ENCODE assay signal across 31 cellular contexts in genomic region chr7:30451539-30452277, GRCh38.
"Had no signal": no experiment of that assay in that cellular context is flagged by ENCODE, and none has a peak within 500 bp of the region (broad histone marks: within the 10 kb centered on the region; RNA-seq: fewer than 3 reads in every experiment).

No MANE protein-coding gene starts in this region.

- H3K27ac Mint-ChIP-seq: activated B cell treated with CpG ODN at 0.5 μM for 24 hours; activated CD8-positive, alpha-beta T cell treated with anti-CD3 and anti-CD28 coated beads, Interleukin-2, amount 10 ng/mL, durations not matched to agents 7 days and 5 days; activated naive CD4-positive, alpha-beta T cell treated with anti-CD3 and anti-CD28 coated beads, Interleukin-2, amount 50 U/mL, for 72 hours; activated T-cell treated with anti-CD3 and anti-CD28 coated beads, Interleukin-2, amount 50 U/mL, for 72 hours; dendritic cell treated with granulocyte-macrophage colony-stimulating factor and Interleukin-4, amounts not matched to agents 40 ng/mL and 50 ng/mL, for 4 days; memory B cell; naive thymus-derived CD4-positive, alpha-beta T cell; stimulated activated naive B cell treated with anti-CD40 and anti-IgM and Interleukin-4, amounts not matched to agents 10 μg/mL and 1 μg/mL and 100 μg/mL, for 72 hours; T-cell had no signal

- DNase-seq: activated B cell treated with CpG ODN at 0.5 μM for 24 hours; activated CD4-positive, alpha-beta T cell treated with anti-CD3 and anti-CD28 coated beads, Interleukin-2, amount 50 U/mL, for 1 hour; activated CD8-positive, alpha-beta T cell treated with anti-CD3 and anti-CD28 coated beads, Interleukin-2, amount 10 ng/mL, durations not matched to agents 7 days and 5 days; activated naive CD4-positive, alpha-beta T cell; activated T-cell treated with anti-CD3 and anti-CD28 coated beads for 4 hours; activated T-cell treated with anti-CD3 and anti-CD28 coated beads, Interleukin-2, amount 50 U/mL, for 72 hours; effector CD8-positive, alpha-beta T cell; hippocampal formation; kidney; left colon; midbrain; naive thymus-derived CD4-positive, alpha-beta T cell; nucleus accumbens; pancreas; retina; stimulated activated CD4-positive, alpha-beta T cell treated with anti-CD3 and anti-CD28 coated beads, Interleukin-15, amount 100 ng/mL, for 24 hours; stimulated activated CD4-positive, alpha-beta T cell treated with anti-CD3 and anti-CD28 coated beads, Interleukin-2, amount 100 ng/mL, for 24 hours; stimulated activated naive B cell treated with anti-CD40 and anti-IgM and Interleukin-4, amounts not matched to agents 10 μg/mL and 1 μg/mL and 100 μg/mL, for 72 hours; stomach; T-cell had no signal

- H3K36me3 ChIP-seq: pancreas, prostate gland had no signal

- H3K4me1 ChIP-seq: prostate gland, upper lobe of left lung had no signal

- H3K4me3 ChIP-seq: pancreas, prostate gland, smooth muscle cell, stomach, thyroid gland, upper lobe of left lung had no signal

- FAIRE-seq: bronchial epithelial cell, endometrium, frontal cortex, kidney, pancreas had no signal

- H3K27ac ChIP-seq: pancreas, prostate gland, stomach had no signal

- H3K4me1 Mint-ChIP-seq: activated B cell treated with CpG ODN at 0.5 μM for 24 hours; central memory CD8-positive, alpha-beta T cell; memory B cell; stimulated activated naive B cell treated with anti-CD40 and anti-IgM and Interleukin-4, amounts not matched to agents 10 μg/mL and 1 μg/mL and 100 μg/mL, for 72 hours had no signal

- H3K36me3 Mint-ChIP-seq: activated naive CD4-positive, alpha-beta T cell treated with anti-CD3 and anti-CD28 coated beads, Interleukin-2, amount 50 U/mL, for 72 hours had no signal

- H3K9me3 Mint-ChIP-seq: activated B cell treated with CpG ODN at 0.5 μM for 24 hours; activated naive CD4-positive, alpha-beta T cell treated with anti-CD3 and anti-CD28 coated beads, Interleukin-2, amount 50 U/mL, for 72 hours; activated T-cell treated with anti-CD3 and anti-CD28 coated beads, Interleukin-2, amount 50 U/mL, for 72 hours; central memory CD8-positive, alpha-beta T cell; dendritic cell treated with granulocyte-macrophage colony-stimulating factor and Interleukin-4, amounts not matched to agents 40 ng/mL and 50 ng/mL, for 4 days; memory B cell; naive thymus-derived CD4-positive, alpha-beta T cell; stimulated activated naive B cell treated with anti-CD40 and anti-IgM and Interleukin-4, amounts not matched to agents 10 μg/mL and 1 μg/mL and 100 μg/mL, for 72 hours; T-cell had no signal

- H3K27me3 ChIP-seq: pancreas, stomach, thyroid gland, upper lobe of left lung had no signal

- H3K27me3 Mint-ChIP-seq: activated B cell treated with CpG ODN at 0.5 μM for 24 hours; central memory CD8-positive, alpha-beta T cell; dendritic cell treated with granulocyte-macrophage colony-stimulating factor and Interleukin-4, amounts not matched to agents 40 ng/mL and 50 ng/mL, for 4 days; memory B cell; naive thymus-derived CD4-positive, alpha-beta T cell; stimulated activated naive B cell treated with anti-CD40 and anti-IgM and Interleukin-4, amounts not matched to agents 10 μg/mL and 1 μg/mL and 100 μg/mL, for 72 hours; T-cell had no signal

- H3K9me3 ChIP-seq: pancreas, prostate gland, stomach, thyroid gland, upper lobe of left lung had no signal

- ATAC-seq: activated CD8-positive, alpha-beta T cell treated with anti-CD3 and anti-CD28 coated beads, Interleukin-2, amount 10 ng/mL, durations not matched to agents 7 days and 5 days; activated naive CD4-positive, alpha-beta T cell treated with anti-CD3 and anti-CD28 coated beads, Interleukin-2, amount 50 U/mL, for 72 hours; activated T-cell treated with anti-CD3 and anti-CD28 coated beads, Interleukin-2, amount 50 U/mL, for 72 hours; left colon; naive thymus-derived CD4-positive, alpha-beta T cell; pancreas; stimulated activated naive B cell treated with anti-CD40 and anti-IgM and Interleukin-4, amounts not matched to agents 10 μg/mL and 1 μg/mL and 100 μg/mL, for 72 hours; T-cell had no signal

- H3K4me3 Mint-ChIP-seq: activated B cell treated with CpG ODN at 0.5 μM for 24 hours; activated CD8-positive, alpha-beta T cell treated with anti-CD3 and anti-CD28 coated beads, Interleukin-2, amount 10 ng/mL, durations not matched to agents 7 days and 5 days; activated T-cell treated with anti-CD3 and anti-CD28 coated beads, Interleukin-2, amount 50 U/mL, for 72 hours; central memory CD8-positive, alpha-beta T cell; dendritic cell treated with granulocyte-macrophage colony-stimulating factor and Interleukin-4, amounts not matched to agents 40 ng/mL and 50 ng/mL, for 4 days; memory B cell; naive thymus-derived CD4-positive, alpha-beta T cell; stimulated activated naive B cell treated with anti-CD40 and anti-IgM and Interleukin-4, amounts not matched to agents 10 μg/mL and 1 μg/mL and 100 μg/mL, for 72 hours; T-cell had no signal

- H3K4me2 ChIP-seq: smooth muscle cell had no signal
